ENCODE assay signal across 10 cellular contexts in the genomic region with DNA sequence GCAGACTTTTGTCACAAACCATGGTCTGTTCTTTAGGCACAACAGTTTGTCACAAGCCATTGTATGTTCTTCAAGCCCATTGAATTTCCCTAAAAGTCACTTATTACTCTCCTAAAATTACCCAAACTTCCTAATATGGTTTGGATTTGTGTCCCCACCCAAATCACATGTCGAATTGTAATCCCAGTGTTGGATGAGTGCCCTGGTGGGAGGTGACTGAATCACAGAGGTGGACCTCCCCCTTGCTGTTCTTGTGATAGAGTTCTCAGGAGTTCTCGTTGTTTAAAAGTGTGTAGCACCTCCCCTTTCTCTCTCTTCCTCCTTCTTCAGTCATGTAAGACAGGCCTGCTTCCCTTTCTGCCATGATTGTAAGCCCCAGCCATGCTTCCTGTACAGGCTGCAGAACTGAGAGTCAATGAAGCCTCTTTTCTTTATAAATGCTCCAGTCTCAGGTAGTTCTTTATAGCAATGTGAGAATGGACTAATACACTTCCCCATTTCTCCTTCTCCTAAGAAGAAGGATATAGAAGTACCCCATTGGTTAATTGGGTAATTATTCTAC. TPM values are rescaled to one million over a fixed set of nuclear protein-coding genes. Genes with fewer than 3 reads are reported as not detected.
DNase-seq lines count a peak whose midpoint lies in the region; ATAC-seq, FAIRE-seq and TF ChIP-seq lines count a peak whose summit lies in the region.
"Had no signal": no experiment of that assay in that cellular context is flagged by ENCODE, and none has a peak within 500 bp of the region (broad histone marks: within the 10 kb centered on the region; RNA-seq: fewer than 3 reads in every experiment).

No MANE protein-coding gene starts in this region.

- no peaks in the 10 kb centered on the region for H3K4me1 Mint-ChIP-seq in central memory CD8-positive, alpha-beta T cell
- no peaks in the 10 kb centered on the region for H3K4me1 Mint-ChIP-seq in activated CD4-positive, alpha-beta memory T cell treated with anti-CD3 and anti-CD28 coated beads, Interleukin-2, amount 10 ng/mL, durations not matched to agents 7 days and 5 days

- H3K9me3 Mint-ChIP-seq in central memory CD8-positive, alpha-beta T cell = no peaks in the 10 kb centered on the region
- H3K9me3 Mint-ChIP-seq in activated CD4-positive, alpha-beta memory T cell treated with anti-CD3 and anti-CD28 coated beads, Interleukin-2, amount 10 ng/mL, durations not matched to agents 7 days and 5 days = no peaks in the 10 kb centered on the region

- DNase-seq in GM12892 (ENCODE audit: insufficient read length) (no peak), NCI-H526 (lab: John Stamatoyannopoulos, UW) (no peak), GM10266 (ENCODE audit: extremely low spot score) (no peak), GM19240 (ENCODE audit: insufficient read length, low spot score) (no peak)
- DNase-seq in central memory CD8-positive, alpha-beta T cell (ENCODE audit: low spot score in 2 of 2) = peak in 1 of 2 donors; percentile 8
- DNase-seq in activated CD4-positive, alpha-beta memory T cell treated with anti-CD3 and anti-CD28 coated beads, Interleukin-2, amount 10 ng/mL, durations not matched to agents 7 days and 5 days = no peak
- DNase-seq: DMS 273 treated with DMSO at 0.1 percent for 48 hours, Peyer's patch had no signal

- H3K27ac Mint-ChIP-seq in central memory CD8-positive, alpha-beta T cell (ENCODE audit: low read depth) = no peak overlapping the region
- H3K27ac Mint-ChIP-seq in activated CD4-positive, alpha-beta memory T cell treated with anti-CD3 and anti-CD28 coated beads, Interleukin-2, amount 10 ng/mL, durations not matched to agents 7 days and 5 days = no peak overlapping the region

- no peaks in the 10 kb centered on the region for H3K36me3 Mint-ChIP-seq in central memory CD8-positive, alpha-beta T cell (ENCODE audit: insufficient read depth)
- no peaks in the 10 kb centered on the region for H3K36me3 Mint-ChIP-seq in activated CD4-positive, alpha-beta memory T cell treated with anti-CD3 and anti-CD28 coated beads, Interleukin-2, amount 10 ng/mL, durations not matched to agents 7 days and 5 days (ENCODE audit: low read depth)

- CTCF ChIA-PET in activated CD4-positive, alpha-beta memory T cell treated with anti-CD3 and anti-CD28 coated beads, Interleukin-2, amount 10 ng/mL, durations not matched to agents 7 days and 5 days (lab: Charles Lee) = no interaction called here

- no peaks in the 10 kb centered on the region for H3K27me3 Mint-ChIP-seq in central memory CD8-positive, alpha-beta T cell
- peaks cover 4% of the 10 kb centered on the region for H3K27me3 Mint-ChIP-seq in activated CD4-positive, alpha-beta memory T cell treated with anti-CD3 and anti-CD28 coated beads, Interleukin-2, amount 10 ng/mL, durations not matched to agents 7 days and 5 days

- TF ChIP-seq POLR2A in GM12892 (IDR thresholded peaks at IDR 0.05; ENCODE audit: low read depth, low read length) = no peak

- ATAC-seq in GM21423 (IDR thresholded peaks at IDR 0.05; ENCODE audit: unreplicated experiment) (peak; percentile 82), HG03280 (IDR thresholded peaks at IDR 0.05; ENCODE audit: unreplicated experiment) (peak; percentile 87)
- peak; percentile 60 for ATAC-seq in central memory CD8-positive, alpha-beta T cell (replicated peaks; ENCODE audit: extremely low read depth, poor library complexity, severe bottlenecking)

- POLR2A ChIA-PET in activated CD4-positive, alpha-beta memory T cell treated with anti-CD3 and anti-CD28 coated beads, Interleukin-2, amount 10 ng/mL, durations not matched to agents 7 days and 5 days (lab: Charles Lee) = no interaction called here

- no peak overlapping the region for H3K4me3 Mint-ChIP-seq in central memory CD8-positive, alpha-beta T cell
- no peak overlapping the region for H3K4me3 Mint-ChIP-seq in activated CD4-positive, alpha-beta memory T cell treated with anti-CD3 and anti-CD28 coated beads, Interleukin-2, amount 10 ng/mL, durations not matched to agents 7 days and 5 days

- FAIRE-seq in GM12892 (lab: Jason Lieb, UNC) = peak; percentile 33

- no peak for TF ChIP-seq CTCF in GM10266 (IDR thresholded peaks at IDR 0.05; ENCODE audit: control insufficient read depth, insufficient read depth, low read depth, missing control alignments)

RNA-seq across cellular contexts. Expression of a gene that starts 11.2 kb away (rescaled TPM):
- polyA plus RNA-seq in GM12892 (2012; ENCODE audit: missing spikeins) = 101 TPM
- 100 to 1,000 TPM; 133 TPM for total RNA-seq in activated CD4-positive, alpha-beta memory T cell treated with anti-CD3 and anti-CD28 coated beads, Interleukin-2, amount 10 ng/mL, durations not matched to agents 7 days and 5 days
